In genomic region chrX:108036298-108036973, GRCh38 we compare ENCODE assay signal across 10 cellular contexts. TPM values are rescaled to one million over a fixed set of nuclear protein-coding genes. Genes with fewer than 3 reads are reported as not detected.
DNase-seq lines count a peak whose midpoint lies in the region; ATAC-seq, FAIRE-seq and TF ChIP-seq lines count a peak whose summit lies in the region.
"Had no signal": no experiment of that assay in that cellular context is flagged by ENCODE, and none has a peak within 500 bp of the region (broad histone marks: within the 10 kb centered on the region; RNA-seq: fewer than 3 reads in every experiment).

No MANE protein-coding gene starts in this region.

- no peak overlapping the region for H3K27ac ChIP-seq in GM23248
- H3K27ac ChIP-seq in epithelial cell of prostate = peak overlapping the region; percentile 82
- peak overlapping the region in 1 of 4 donors; percentile 15 for H3K27ac ChIP-seq in pancreas

- in situ Hi-C loops in GM23248 (cut with MboI) = no loop called here

- H3K4me2 ChIP-seq in GM23248 (ENCODE audit: unreplicated experiment) = no peak overlapping the region

- H4K20me1 ChIP-seq in GM23248 (ENCODE audit: insufficient read depth) = no peaks in the 10 kb centered on the region

- FAIRE-seq in pancreas (lab: Jason Lieb, UNC) = no peak
- no peak for FAIRE-seq in frontal cortex (lab: Jason Lieb, UNC)

- H3K9ac ChIP-seq in GM23248 = no peak overlapping the region

- ATAC-seq in pancreas (peak; percentile 97 to 99 (median 98)), HG03432 (IDR thresholded peaks at IDR 0.05; ENCODE audit: unreplicated experiment) (no peak)

- no peaks in the 10 kb centered on the region for H3K9me2 ChIP-seq in GM23248 (ENCODE audit: insufficient read depth)

- WGBS in GM23248 (ENCODE audit: low coverage in 1 of 2, low lambda C conversion rate in 2 of 2, missing lambda C conversion rate in 2 of 2), 2 experiments = 69 to 74% methylated on average over 4 of the region's 4 CpGs
- 45 to 75% methylated on average over 4 of the region's 4 CpGs for WGBS in pancreas, 2 donors

- H3K36me3 ChIP-seq in GM23248 (ENCODE audit: low read depth) (no peaks in the 10 kb centered on the region), pancreas (no peaks in the 10 kb centered on the region)

- H3K4me1 ChIP-seq in GM23248 (ENCODE audit: insufficient read depth) = no peaks in the 10 kb centered on the region
- H3K4me1 ChIP-seq in pancreas = no peaks in the 10 kb centered on the region

- H3K4me3 ChIP-seq in GM23248 (no peak overlapping the region), pancreas (no peak overlapping the region)

- no peaks in the 10 kb centered on the region for H3F3A ChIP-seq in GM23248 (ENCODE audit: insufficient read depth)

- H3K9me3 ChIP-seq in GM23248 (ENCODE audit: low read depth) (no peaks in the 10 kb centered on the region), pancreas (no peaks in the 10 kb centered on the region)

- intact Hi-C loops in pancreas (cut with DNase I) (no loop called here), head of caudate nucleus (cut with DNase I) (no loop called here)

- DNase-seq in GM23248 (peak; percentile 43), NCI-H2196 treated with DMSO at 0.1 percent for 48 hours (lab: John Stamatoyannopoulos, UW; ENCODE audit: unreplicated experiment) (peak; percentile 6), epithelial cell of prostate (ENCODE audit: low read depth, low spot score) (peak; percentile 89), pancreas (peak in 2 of 6 donors; percentile 23 to 33), NCI-H1048 (lab: John Stamatoyannopoulos, UW) (no peak), frontal cortex (ENCODE audit: low spot score in 2 of 2) (no peak), head of caudate nucleus (no peak)
- DNase-seq: effector CD4-positive, alpha-beta T cell; SHP77 had no signal

- no peaks in the 10 kb centered on the region for H3K27me3 ChIP-seq in GM23248 (replicated peaks; ENCODE audit: insufficient read depth)
- H3K27me3 ChIP-seq in pancreas = peaks cover 0 to 7% (median 0%) of the 10 kb centered on the region in 4 donors

- no peak overlapping the region for H2AFZ ChIP-seq in GM23248

- no peak for TF ChIP-seq CTCF in pancreas (IDR thresholded peaks at IDR 0.05)

- H3K79me2 ChIP-seq in GM23248 (ENCODE audit: insufficient read depth) = no peaks in the 10 kb centered on the region

RNA-seq across cellular contexts. Expression of gene VSIG1, which starts 8.4 kb away (rescaled TPM):
- total RNA-seq in GM23248 (2014; rRNA removed; shearing (Covaris generic)) = not detected in 2 replicates
- polyA plus RNA-seq in GM23248 (2016; fragmentation: Nextera tagmentation; extraction: Ambion mirVana) (not detected in 2 replicates), pancreas (under 1 TPM in 1 of 2 donors, not detected in 1; 0.05 TPM)
- total RNA-seq in pancreas (1 to 10 TPM in 1 of 6 donors, under 1 TPM in 2, not detected in 3; 0.16 to 1.8 (median 0.23) TPM), frontal cortex (0.41 TPM)

RNA-seq across cellular contexts. Expression of gene TEX13B, which starts 54.3 kb away (rescaled TPM):
- total RNA-seq in GM23248 (2014; rRNA removed; shearing (Covaris generic)) = not detected in 2 replicates
- polyA plus RNA-seq in GM23248 (2016; fragmentation: Nextera tagmentation; extraction: Ambion mirVana) = not detected in 2 replicates
- total RNA-seq in pancreas = not detected
- polyA plus RNA-seq in pancreas = not detected
- total RNA-seq in frontal cortex = not detected

RNA-seq across cellular contexts. Expression of gene PSMD10, which starts 54.9 kb away (rescaled TPM):
- total RNA-seq in GM23248 (2014; rRNA removed; shearing (Covaris generic)) = 70.5 and 94.5 TPM in 2 replicates
- polyA plus RNA-seq in GM23248 (2016; fragmentation: Nextera tagmentation; extraction: Ambion mirVana) (68.2 and 71.0 TPM in 2 replicates), pancreas (10 to 100 TPM; 11.6 to 22.0 TPM)
- total RNA-seq in pancreas (10 to 100 TPM in 4 of 6 donors, 1 to 10 TPM in 2; 7.8 to 20.3 (median 12.9) TPM), frontal cortex (124 TPM)

RNA-seq across cellular contexts. Expression of gene ATG4A, which starts 55.1 kb away (rescaled TPM):
- total RNA-seq in GM23248 (2014; rRNA removed; shearing (Covaris generic)) = 6.3 and 8.2 TPM in 2 replicates
- polyA plus RNA-seq in GM23248 (2016; fragmentation: Nextera tagmentation; extraction: Ambion mirVana) (8.9 and 11.5 TPM in 2 replicates), pancreas (10 to 100 TPM; 10.2 to 14.6 TPM)
- total RNA-seq in pancreas (10 to 100 TPM in 2 of 6 donors, 1 to 10 TPM in 4; 8.9 to 12.7 (median 9.8) TPM), frontal cortex (7.3 TPM)

Comparison
In these comparisons a context has a peak if more than half of its experiments do, and no peak if none do; other contexts are left out.
1. DNase-seq: peak in GM23248 (single experiment), NCI-H2196 treated with DMSO at 0.1 percent for 48 hours (single experiment) and epithelial cell of prostate (single experiment); none in NCI-H1048 (single experiment), frontal cortex (0 of 2) and head of caudate nucleus (0 of 42).